16 cellular contexts compared by ENCODE assay signal in genomic region chr10:103560886-103561285, GRCh38.
DNase-seq lines count a peak whose midpoint lies in the region; ATAC-seq and TF ChIP-seq lines count a peak whose summit lies in the region.
"Had no signal": no experiment of that assay in that cellular context is flagged by ENCODE, and none has a peak within 500 bp of the region (broad histone marks: within the 10 kb centered on the region; RNA-seq: fewer than 3 reads in every experiment).

No MANE protein-coding gene starts in this region.

- no peak overlapping the region for H2AFZ ChIP-seq in mesenchymal stem cell (ENCODE audit: low read depth, low read length)

- no peak for TF ChIP-seq CTCF in HEK293 (tag by site-specific recombination; IDR thresholded peaks at IDR 0.05)
- no peak for TF ChIP-seq CTCF in gastrocnemius medialis (IDR thresholded peaks at IDR 0.05 in 4 of 5, conservative IDR thresholded peaks at IDR 0.05 in 1 of 5)

- H2AK5ac ChIP-seq in mesenchymal stem cell (ENCODE audit: low read length, severe bottlenecking): no peak overlapping the region

- H3K27me3 ChIP-seq in mesenchymal stem cell (ENCODE audit: control insufficient read depth in 1 of 2, insufficient read depth in 1 of 2, low read length in 2 of 2) (peaks cover 87 to 90% of the 10 kb centered on the region in 2 experiments), gastrocnemius medialis (no peaks in the 10 kb centered on the region)
- H3K27me3 ChIP-seq in CD4-positive, alpha-beta memory T cell (ENCODE audit: insufficient read depth, low read length): no peaks in the 10 kb centered on the region
- H3K27me3 ChIP-seq: BE2C had no signal

- H3K4me3 Mint-ChIP-seq in CD4-positive, alpha-beta memory T cell: no peak overlapping the region
- H3K4me3 Mint-ChIP-seq: CD4-positive, CD25-positive, alpha-beta regulatory T cell; H9 had no signal

- H3K4ac ChIP-seq in mesenchymal stem cell (ENCODE audit: low read depth in 1 of 2, low read length in 2 of 2): no peak overlapping the region

- H3K36me3 ChIP-seq in HEK293 (ENCODE audit: control insufficient read depth in 2 of 2, insufficient read depth in 1 of 2, low read length in 2 of 2) (no peaks in the 10 kb centered on the region), mesenchymal stem cell (ENCODE audit: control insufficient read depth in 1 of 2, insufficient read depth in 2 of 2, low read depth in 1 of 2, low read length in 2 of 2) (no peaks in the 10 kb centered on the region), gastrocnemius medialis (no peaks in the 10 kb centered on the region)
- no peaks in the 10 kb centered on the region for H3K36me3 ChIP-seq in CD4-positive, alpha-beta memory T cell (ENCODE audit: insufficient read depth, low read length)
- H3K36me3 ChIP-seq: BE2C had no signal

- no peak overlapping the region for H4K8ac ChIP-seq in mesenchymal stem cell (ENCODE audit: low read length)

- H3K36me3 Mint-ChIP-seq in CD4-positive, alpha-beta memory T cell: no peaks in the 10 kb centered on the region
- H3K36me3 Mint-ChIP-seq: CD4-positive, CD25-positive, alpha-beta regulatory T cell had no signal

- peaks cover 20% of the 10 kb centered on the region in 2 donors for H3K27me3 Mint-ChIP-seq in CD4-positive, alpha-beta memory T cell

- no peak for TF ChIP-seq POLR2A in gastrocnemius medialis (IDR thresholded peaks at IDR 0.05)

- DNase-seq in LoVo (ENCODE audit: low spot score): peak; percentile 19
- DNase-seq in mesenchymal stem cell: no peak
- peak; percentile 34 to 71 for DNase-seq in gastrocnemius medialis
- no peak for DNase-seq in CD4-positive, alpha-beta memory T cell
- no peak for DNase-seq in NK-92 treated with Interleukin-12 subunit alpha and Interleukin-12 subunit beta, amount 100 ng/mL, for 24 hours (lab: John Stamatoyannopoulos, UW)
- DNase-seq: ACHN; BE2C; C1 segment of cervical spinal cord; CD4-positive, CD25-positive, alpha-beta regulatory T cell; DMS153; DMS79; GDM1; H9 had no signal

- peaks cover 0 to 2% (median 0%) of the 10 kb centered on the region in 4 donors for H3K4me1 Mint-ChIP-seq in CD4-positive, alpha-beta memory T cell

- H2BK12ac ChIP-seq in mesenchymal stem cell (ENCODE audit: low read length in 2 of 2): no peak overlapping the region

- H3K23ac ChIP-seq in mesenchymal stem cell (ENCODE audit: low read length in 2 of 2): peak overlapping the region in 1 of 2 experiments; percentile 86

- no peak overlapping the region for H3K9ac ChIP-seq in mesenchymal stem cell (ENCODE audit: low read length)

- no peak overlapping the region for H3K4me3 ChIP-seq in HEK293 (ENCODE audit: low read depth, low read length)
- no peak overlapping the region for H3K4me3 ChIP-seq in mesenchymal stem cell (ENCODE audit: insufficient read depth in 1 of 2, low read depth in 1 of 2, low read length in 2 of 2)
- H3K4me3 ChIP-seq in gastrocnemius medialis: no peak overlapping the region
- no peak overlapping the region for H3K4me3 ChIP-seq in CD4-positive, alpha-beta memory T cell (ENCODE audit: low read length in 2 of 2)

- CTCF ChIA-PET in HEK293 (lab: Yijun Ruan, JAX): interaction anchor here (0.6 to 1.0 kb wide), 3 partner anchors 13 to 84 kb away, joined by 3 to 4 read pairs (median 3); no protein-coding TSS in a partner anchor
- CTCF ChIA-PET in CD4-positive, alpha-beta memory T cell (lab: Charles Lee; ENCODE audit: partially characterized antibody): no interaction called here

- intact Hi-C loops in gastrocnemius medialis (cut with DNase I; ENCODE audit: low total_unique reads): no loop called here
- intact Hi-C loops in CD4-positive, alpha-beta memory T cell (cut with micrococcal nuclease): no loop called here

- no peaks in the 10 kb centered on the region for H3K79me1 ChIP-seq in mesenchymal stem cell (replicated peaks; ENCODE audit: low read length, poor library complexity, severe bottlenecking)

- H3K27ac Mint-ChIP-seq in CD4-positive, alpha-beta memory T cell: no peak overlapping the region
- H3K27ac Mint-ChIP-seq: CD4-positive, CD25-positive, alpha-beta regulatory T cell; H9 had no signal

- H3K4me2 ChIP-seq in mesenchymal stem cell (ENCODE audit: low read length, poor library complexity, severe bottlenecking): no peak overlapping the region

- no peak overlapping the region for H4K91ac ChIP-seq in mesenchymal stem cell (ENCODE audit: low read length)

- H3K27ac ChIP-seq in HEK293 (ENCODE audit: extremely low read depth, low read depth, low read length) (no peak overlapping the region), mesenchymal stem cell (ENCODE audit: low read length, poor library complexity, severe bottlenecking) (no peak overlapping the region), gastrocnemius medialis (peak overlapping the region in 3 of 4 donors; percentile 34 to 63 (median 46))
- no peak overlapping the region for H3K27ac ChIP-seq in CD4-positive, alpha-beta memory T cell (ENCODE audit: low read depth, low read length)

- 90% methylated on average over 6 of the region's 7 CpGs for WGBS in mesenchymal stem cell

- no peak overlapping the region for H3K18ac ChIP-seq in mesenchymal stem cell (ENCODE audit: low read depth in 1 of 2, low read length in 2 of 2)

- POLR2A ChIA-PET in HEK293 (lab: Yijun Ruan, JAX): no interaction called here
- POLR2A ChIA-PET in CD4-positive, alpha-beta memory T cell (lab: Charles Lee; ENCODE audit: partially characterized antibody): no interaction called here

- H3K9me3 ChIP-seq in HEK293 (ENCODE audit: control insufficient read depth, insufficient read depth, low read depth, low read length): no peaks in the 10 kb centered on the region
- peaks cover 6% of the 10 kb centered on the region for H3K9me3 ChIP-seq in mesenchymal stem cell (ENCODE audit: control insufficient read depth, low read length)
- no peaks in the 10 kb centered on the region for H3K9me3 ChIP-seq in gastrocnemius medialis
- no peaks in the 10 kb centered on the region for H3K9me3 ChIP-seq in CD4-positive, alpha-beta memory T cell (ENCODE audit: control insufficient read depth in 1 of 2, low read length in 2 of 2)
- H3K9me3 ChIP-seq: BE2C had no signal

- no peak overlapping the region for H2BK120ac ChIP-seq in mesenchymal stem cell (ENCODE audit: low read depth, low read length)

- ATAC-seq in gastrocnemius medialis (peak; percentile 34 to 43), GM21526 (IDR thresholded peaks at IDR 0.05; ENCODE audit: low FRiP score, unreplicated experiment) (no peak)
- ATAC-seq: HepG2 had no signal

- H3K4me1 ChIP-seq in HEK293 (ENCODE audit: control insufficient read depth, insufficient read depth, low read length): no peaks in the 10 kb centered on the region
- H3K4me1 ChIP-seq in mesenchymal stem cell (ENCODE audit: control insufficient read depth, insufficient read depth, low read depth, low read length): peaks cover 10% of the 10 kb centered on the region
- H3K4me1 ChIP-seq in gastrocnemius medialis: peaks cover 50 to 56% of the 10 kb centered on the region in 2 donors
- no peaks in the 10 kb centered on the region for H3K4me1 ChIP-seq in CD4-positive, alpha-beta memory T cell (ENCODE audit: insufficient read depth, low read length)
- H3K4me1 ChIP-seq: BE2C had no signal

- no peak overlapping the region for H2BK5ac ChIP-seq in mesenchymal stem cell (ENCODE audit: low read depth, low read length, poor library complexity, severe bottlenecking)

- peaks cover 0 to 5% (median 0%) of the 10 kb centered on the region in 8 donors for H3K9me3 Mint-ChIP-seq in CD4-positive, alpha-beta memory T cell
- H3K9me3 Mint-ChIP-seq: H9 had no signal

- H3K14ac ChIP-seq in mesenchymal stem cell (ENCODE audit: low read length in 2 of 2): no peak overlapping the region

- peak overlapping the region; percentile 38 for H2BK15ac ChIP-seq in mesenchymal stem cell (ENCODE audit: low read depth, poor library complexity, severe bottlenecking)

- in situ Hi-C loops in gastrocnemius medialis (cut with MboI; ENCODE audit: low sequenced_read_pairs in 4 of 4): no loop called here

TF ChIP-seq in HEK293, 187 proteins besides CTCF, POLR2A, EP300 and RAD21:
- TF ChIP-seq GLIS1 (tag by site-specific recombination; IDR thresholded peaks at IDR 0.05) (0 out of 2 replicates have a peak, but pooled peaks have one; percentile 16), ZSCAN23 (tag by site-specific recombination; IDR thresholded peaks at IDR 0.05) (no peak)

Comparison
In these comparisons a context has a peak if more than half of its experiments do, and no peak if none do; other contexts are left out.
1. H3K27ac ChIP-seq: peak in gastrocnemius medialis (3 of 4); none in HEK293 (single experiment), mesenchymal stem cell (single experiment) and CD4-positive, alpha-beta memory T cell (single experiment).
2. DNase-seq: peak in LoVo (single experiment) and gastrocnemius medialis (2 of 2); none in mesenchymal stem cell (single experiment), CD4-positive, alpha-beta memory T cell (0 of 5) and NK-92 treated with Interleukin-12 subunit alpha and Interleukin-12 subunit beta, amount 100 ng/mL, for 24 hours (single experiment).